Comparison of ENCODE assay signal across 11 cellular contexts in the genomic region with DNA sequence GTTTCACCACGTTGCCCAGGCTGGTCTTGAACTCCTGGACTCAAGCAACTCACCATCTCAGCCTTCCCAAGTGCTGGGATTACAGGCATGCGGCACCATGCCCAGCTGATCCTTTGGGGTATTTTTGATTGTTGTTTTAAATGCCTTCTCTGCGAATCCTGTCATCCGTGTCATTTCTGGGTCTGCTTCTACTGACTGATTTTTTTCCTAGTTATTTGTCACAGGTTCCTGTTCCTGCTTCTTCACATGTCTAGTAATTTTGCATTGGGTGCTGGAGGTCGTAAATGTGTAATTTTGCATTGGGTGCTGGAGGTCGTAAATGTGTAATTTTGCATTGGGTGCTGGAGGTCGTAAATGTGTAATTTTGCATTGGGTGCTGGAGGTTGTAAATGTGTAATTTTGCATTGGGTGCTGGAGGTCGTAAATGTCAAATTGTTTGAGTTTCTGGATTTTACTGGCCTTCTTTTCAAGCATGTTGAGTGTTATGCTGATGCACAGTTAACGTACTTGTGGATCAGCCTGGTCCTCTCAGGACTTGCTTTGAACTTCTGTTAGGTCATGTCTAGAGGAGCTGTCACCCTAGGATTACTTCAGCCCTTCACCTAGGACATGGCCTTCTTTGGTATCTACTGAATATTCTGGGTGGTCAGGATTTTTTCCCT. TPM values are rescaled to one million over a fixed set of nuclear protein-coding genes. Genes with fewer than 3 reads are reported as not detected.
"Had no signal": no experiment of that assay in that cellular context is flagged by ENCODE, and none has a peak within 500 bp of the region (broad histone marks: within the 10 kb centered on the region; RNA-seq: fewer than 3 reads in every experiment).

No MANE protein-coding gene starts in this region.

- H3K4me2 ChIP-seq: GM23338 had no signal

- H2AFZ ChIP-seq: GM23248, GM23338 had no signal

- H3K36me3 ChIP-seq: HAP-1 had no signal

- DNase-seq: GM23248, GOT3, H7, H9, HCEC 1CT, HFFc6 had no signal

- ATAC-seq: GM23338, HCT116 had no signal

- H3K27ac ChIP-seq: GM23248 had no signal

- H3K9ac ChIP-seq: GM23248 had no signal

- FAIRE-seq: H1, H54 had no signal

- H3K4me3 ChIP-seq: GM23248, GM23338, HAP-1 had no signal

RNA-seq across cellular contexts. Expression of a gene that starts 4.1 kb away (rescaled TPM):
- total RNA-seq: GM23248 had no signal
- polyA plus RNA-seq: GM23248 had no signal
